ENCODE assay signal across 8 cellular contexts in the genomic region with DNA sequence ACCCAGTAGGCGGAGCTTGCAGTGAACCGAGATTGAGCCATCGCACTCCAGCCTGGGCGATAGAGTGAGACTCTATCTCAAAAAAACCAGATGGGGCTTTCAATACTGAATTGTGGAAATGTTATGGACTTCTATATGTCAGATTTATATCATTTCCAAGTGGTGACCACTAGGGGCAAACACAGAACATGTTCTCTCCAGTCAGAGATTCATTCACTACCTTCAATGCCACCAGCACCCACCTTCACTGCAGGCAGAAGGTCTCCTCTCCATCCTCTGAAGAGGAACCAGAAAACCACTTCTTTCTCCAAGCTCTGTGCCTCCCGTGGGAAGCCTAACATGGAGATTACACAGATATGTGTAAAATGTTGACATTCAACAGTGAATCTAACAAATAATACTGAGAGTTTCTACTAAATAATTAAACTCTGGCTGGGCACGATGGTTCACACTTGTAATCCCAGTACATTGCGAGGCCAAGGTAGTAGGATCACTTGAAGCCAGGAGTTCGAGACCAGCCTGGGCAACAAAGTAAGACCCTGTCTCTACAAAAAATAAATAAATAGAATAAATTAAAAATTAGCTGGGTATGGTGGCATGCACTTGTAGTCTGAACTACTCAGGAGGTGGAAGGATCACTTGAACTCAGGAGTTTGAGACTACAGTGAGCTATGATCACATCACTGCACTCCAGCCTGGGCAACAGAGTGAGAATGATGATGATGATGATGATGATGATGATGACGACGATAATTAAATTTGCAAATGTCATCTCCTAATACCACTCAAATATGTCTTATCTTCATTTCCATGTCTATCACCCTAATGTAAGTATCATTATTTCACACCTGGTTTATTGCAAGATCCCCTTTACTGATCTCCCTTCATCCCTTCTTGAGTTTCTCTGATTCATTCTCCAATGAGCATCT.
DNase-seq lines count a peak whose midpoint lies in the region; ATAC-seq and TF ChIP-seq lines count a peak whose summit lies in the region.

No MANE protein-coding gene starts in this region.

- H3K27me3 Mint-ChIP-seq in CD14-positive monocyte (ENCODE audit: low read depth in 3 of 3) (peaks cover 0 to 1% (median 0%) of the 10 kb centered on the region in 3 donors), osteocyte (ENCODE audit: unreplicated experiment) (peaks cover 5% of the 10 kb centered on the region)

- no peaks in the 10 kb centered on the region for H3K9me3 ChIP-seq in Loucy (ENCODE audit: insufficient read depth, low read depth, low read length)

- H3K79me2 ChIP-seq in Loucy (ENCODE audit: insufficient read depth, low read length) = no peaks in the 10 kb centered on the region

- H3K27me3 ChIP-seq in Loucy (ENCODE audit: insufficient read depth, low read length, poor library complexity, severe bottlenecking) = no peaks in the 10 kb centered on the region

- in situ Hi-C loops in T47D (cut with HindIII; ENCODE audit: low pct_unique_long_range_greater_than_20kb, low sequenced_read_pairs) = no loop called here

- no peak overlapping the region for H3K4me2 ChIP-seq in Loucy (ENCODE audit: low read depth, low read length, poor library complexity, severe bottlenecking)

- H3K4me1 Mint-ChIP-seq in CD14-positive monocyte (no peaks in the 10 kb centered on the region), osteocyte (ENCODE audit: unreplicated experiment) (no peaks in the 10 kb centered on the region)

- H3K27ac Mint-ChIP-seq in CD14-positive monocyte (no peak overlapping the region), osteocyte (ENCODE audit: unreplicated experiment) (no peak overlapping the region)

- peak; percentile 65 for ATAC-seq in GM19043 (IDR thresholded peaks at IDR 0.05; ENCODE audit: low read depth, unreplicated experiment)
- no peak for ATAC-seq in HG02588 (IDR thresholded peaks at IDR 0.05; ENCODE audit: unreplicated experiment)

- TF ChIP-seq CTCF in CD14-positive monocyte (IDR thresholded peaks at IDR 0.05) = peak; percentile 72
- peak; percentile 69 for TF ChIP-seq CTCF in Loucy (conservative IDR thresholded peaks at IDR 0.05; ENCODE audit: low read length)
- TF ChIP-seq CTCF in osteocyte (IDR thresholded peaks at IDR 0.05) = peak; percentile 61

- no peaks in the 10 kb centered on the region for H3K9me2 ChIP-seq in Loucy (replicated peaks; ENCODE audit: low read depth, low read length)

- H3K9ac ChIP-seq in Loucy (ENCODE audit: low read depth, low read length, poor library complexity, severe bottlenecking) = no peak overlapping the region

- intact Hi-C loops in CD14-positive monocyte (cut with micrococcal nuclease) = no loop called here

- H3K9me3 Mint-ChIP-seq in CD14-positive monocyte (no peaks in the 10 kb centered on the region), osteocyte (ENCODE audit: unreplicated experiment) (no peaks in the 10 kb centered on the region)

- no peak overlapping the region for H3K4me3 ChIP-seq in Loucy (ENCODE audit: low read length, poor library complexity, severe bottlenecking)

- H3K4me1 ChIP-seq in Loucy (ENCODE audit: insufficient read depth, low read length, poor library complexity, severe bottlenecking) = no peaks in the 10 kb centered on the region

- H2AFZ ChIP-seq in Loucy (ENCODE audit: low read length) = no peak overlapping the region

- H3K36me3 Mint-ChIP-seq in CD14-positive monocyte (no peaks in the 10 kb centered on the region), osteocyte (ENCODE audit: unreplicated experiment) (no peaks in the 10 kb centered on the region)

- H3K4me3 Mint-ChIP-seq in CD14-positive monocyte (no peak overlapping the region), osteocyte (ENCODE audit: unreplicated experiment) (no peak overlapping the region)

- no peaks in the 10 kb centered on the region for H3F3A ChIP-seq in Loucy (ENCODE audit: low read depth)

- no peaks in the 10 kb centered on the region for H3K36me3 ChIP-seq in Loucy (ENCODE audit: insufficient read depth, low read length)

- no peak for DNase-seq in CD14-positive monocyte (ENCODE audit: low spot score)
- peak; percentile 35 to 65 for DNase-seq in T47D (ENCODE audit: low read depth in 1 of 2, low spot score in 1 of 2)
- no peak for DNase-seq in osteocyte (ENCODE audit: extremely low spot score, unreplicated experiment)
- DNase-seq in activated T-cell treated with anti-CD3 and anti-CD28 coated beads, Interleukin-2, amount 50 U/mL, for 48 hours = no peak
- DNase-seq in cortex of kidney (lab: John Stamatoyannopoulos, UW) = no peak

- H4K20me1 ChIP-seq in Loucy (ENCODE audit: insufficient read depth, low read length, poor library complexity, severe bottlenecking) = no peaks in the 10 kb centered on the region

Comparison
In these comparisons a context has a peak if more than half of its experiments do, and no peak if none do; other contexts are left out.
1. DNase-seq: peak in T47D (2 of 2); none in CD14-positive monocyte (single experiment), osteocyte (single experiment), activated T-cell treated with anti-CD3 and anti-CD28 coated beads, Interleukin-2, amount 50 U/mL, for 48 hours (0 of 2) and cortex of kidney (single experiment).
2. Peak in every context shown above with its lines, with median percentiles within 50 percentile points of each other: CTCF ChIP-seq.